8 cellular contexts compared by ENCODE assay signal in genomic region chr19:17947815-17948473, GRCh38. TPM values are rescaled to one million over a fixed set of nuclear protein-coding genes. Genes with fewer than 3 reads are reported as not detected.
DNase-seq lines count a peak whose midpoint lies in the region; ATAC-seq and TF ChIP-seq lines count a peak whose summit lies in the region.

No MANE protein-coding gene starts in this region.

- TF ChIP-seq POLR2A in erythroblast (IDR thresholded peaks at IDR 0.05; ENCODE audit: low read length), result no peak

- peak; percentile 27 for ATAC-seq in GM21619 (IDR thresholded peaks at IDR 0.05; ENCODE audit: unreplicated experiment)

- peak; percentile 98 for DNase-seq in D341Med (ENCODE audit: low spot score)
- DNase-seq in KG1 (lab: John Stamatoyannopoulos, UW), result peak; percentile 69
- peak; percentile 99 for DNase-seq in OCI-M1 (lab: John Stamatoyannopoulos, UW)
- DNase-seq in activated T-cell treated with anti-CD3 and anti-CD28 coated beads for 4 hours, result peak; percentile 92
- peak; percentile 97 to 98 for DNase-seq in erythroblast (lab: John Stamatoyannopoulos, UW)
- peak; percentile 93 for DNase-seq in myocyte (ENCODE audit: low read depth)
- DNase-seq in stimulated activated CD8-positive, alpha-beta memory T cell treated with anti-CD3 and anti-CD28 coated beads, Interleukin-4, amount 100 ng/mL, for 4 hours (ENCODE audit: low read depth in 2 of 2, low spot score in 1 of 2), result peak; percentile 84 to 92

RNA-seq across cellular contexts. Expression of gene CCDC124, which starts 15.1 kb away (rescaled TPM):
- 56.5 and 61.3 TPM in 2 replicates for total RNA-seq in myocyte
- polyA plus RNA-seq in myocyte (2012), result 137 TPM

RNA-seq across cellular contexts. Expression of gene KCNN1, which starts 19.0 kb away (rescaled TPM):
- total RNA-seq in myocyte, result not detected in 2 replicates
- not detected for polyA plus RNA-seq in myocyte (2012)

Comparison
In these comparisons a context has a peak if more than half of its experiments do, and no peak if none do; other contexts are left out.
1. Peak in every context shown above with its lines: DNase-seq and ATAC-seq.